ENCODE assay signal across 8 cellular contexts in genomic region chrX:53481816-53482485, GRCh38. TPM values are rescaled to one million over a fixed set of nuclear protein-coding genes. Genes with fewer than 3 reads are reported as not detected.
DNase-seq lines count a peak whose midpoint lies in the region; ATAC-seq lines count a peak whose summit lies in the region.

No MANE protein-coding gene starts in this region.

- DNase-seq in DMS53 treated with DMSO at 0.1 percent for 48 hours (lab: John Stamatoyannopoulos, UW; ENCODE audit: unreplicated experiment) (peak; percentile 67), LHCN-M2 (ENCODE audit: low read depth) (peak; percentile 50), RPMI8226 (peak; percentile 77), globus pallidus (ENCODE audit: low spot score) (peak; percentile 26), renal cortical epithelial cell (ENCODE audit: low read depth) (peak; percentile 65)
- peak; percentile 70 for DNase-seq in activated effector memory CD4-positive, alpha-beta T cell treated with anti-CD3 and anti-CD28 coated beads, Interleukin-2, amount 50 U/mL, for 16 hours

- ATAC-seq in GM18868 (IDR thresholded peaks at IDR 0.05; ENCODE audit: unreplicated experiment) (no peak), HG03108 (IDR thresholded peaks at IDR 0.05; ENCODE audit: unreplicated experiment) (no peak)

RNA-seq across cellular contexts. Expression of gene HSD17B10, which starts 47.8 kb away (rescaled TPM):
- total RNA-seq in LHCN-M2 (2014; rRNA removed) (68.3 and 76.3 TPM in 2 replicates), renal cortical epithelial cell (72.0 and 82.8 TPM in 2 replicates)
- 123 TPM for polyA plus RNA-seq in LHCN-M2 (2012)

RNA-seq across cellular contexts. Expression of gene RIBC1, which starts 59.3 kb away (rescaled TPM):
- 0.13 and 0.40 TPM in 2 replicates for total RNA-seq in LHCN-M2 (2014; rRNA removed)
- polyA plus RNA-seq in LHCN-M2 (2012): 0.39 TPM
- total RNA-seq in renal cortical epithelial cell: 1.2 and 2.8 TPM in 2 replicates

RNA-seq across cellular contexts. Expression of gene SMC1A, which starts 59.5 kb away (rescaled TPM):
- total RNA-seq in LHCN-M2 (2014; rRNA removed): 35.7 and 53.2 TPM in 2 replicates
- 29.0 TPM for polyA plus RNA-seq in LHCN-M2 (2012)
- 6.8 and 40.7 TPM in 2 replicates for total RNA-seq in renal cortical epithelial cell

Comparison
In these comparisons a context has a peak if more than half of its experiments do, and no peak if none do; other contexts are left out.
1. DNase-seq: peak in every context shown above with its lines; median percentile 77 in RPMI8226; 70 in activated effector memory CD4-positive, alpha-beta T cell treated with anti-CD3 and anti-CD28 coated beads, Interleukin-2, amount 50 U/mL, for 16 hours; 67 in DMS53 treated with DMSO at 0.1 percent for 48 hours; 65 in renal cortical epithelial cell; 50 in LHCN-M2; 26 in globus pallidus.